Comparison of ENCODE assay signal across 16 cellular contexts in the genomic region with DNA sequence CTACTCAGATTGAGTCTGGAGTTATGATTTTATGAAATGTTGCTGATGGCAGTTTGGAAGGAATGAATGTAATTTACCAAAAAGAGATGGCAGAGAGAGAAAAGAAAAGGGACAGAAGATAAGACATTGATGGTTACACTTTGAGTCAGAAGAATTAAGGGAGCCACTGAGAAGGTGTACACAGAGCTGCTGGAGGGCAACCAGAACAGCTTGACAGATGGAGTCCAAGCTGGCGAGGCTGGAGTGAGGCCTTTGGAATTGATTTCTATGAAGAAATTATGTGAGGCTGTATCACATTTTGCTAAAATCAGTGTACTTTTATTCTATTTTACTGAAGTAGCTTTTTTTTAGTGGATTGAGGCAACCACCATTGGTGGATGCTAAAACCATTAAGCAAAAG.
DNase-seq lines count a peak whose midpoint lies in the region; ATAC-seq and TF ChIP-seq lines count a peak whose summit lies in the region.
"Had no signal": no experiment of that assay in that cellular context is flagged by ENCODE, and none has a peak within 500 bp of the region (broad histone marks: within the 10 kb centered on the region; RNA-seq: fewer than 3 reads in every experiment).

No MANE protein-coding gene starts in this region.

- peak overlapping the region; percentile 22; the same call in 1 of the 2 replicates for H3K27ac ChIP-seq in MM.1S (ENCODE audit: low read length)
- H3K27ac ChIP-seq: A549 had no signal

- H2AFZ ChIP-seq in MM.1S (ENCODE audit: low read length) = peak overlapping the region; percentile 69; the same call in 1 of the 2 replicates

- intact Hi-C loops in posterior cingulate gyrus (cut with DNase I) = no loop called here

- H3K9ac ChIP-seq in MM.1S (ENCODE audit: low read length) = no peak overlapping the region

- H3K9me3 ChIP-seq in MM.1S (replicated peaks; ENCODE audit: insufficient read depth, low read length) = no peaks in the 10 kb centered on the region
- H3K9me3 ChIP-seq: A549, Caco-2 had no signal

- H3F3A ChIP-seq in MM.1S (ENCODE audit: insufficient read depth, low read length) = no peaks in the 10 kb centered on the region; the same call in 1 of the 2 replicates

- no peak for DNase-seq in MM.1S
- DNase-seq in pons (ENCODE audit: low spot score) = peak; percentile 15
- no peak for DNase-seq in NCI-H2029 treated with DMSO at 0.1 percent for 48 hours (lab: John Stamatoyannopoulos, UW)
- DNase-seq in posterior cingulate gyrus = no peak
- DNase-seq: Caco-2; CD8-positive, alpha-beta T cell; DND-41; GF-D8; HCEC 1CT; HFFc6; Karpas-422 had no signal

- TF ChIP-seq CTCF in MM.1S (IDR thresholded peaks at IDR 0.05; ENCODE audit: low read length) = no peak

- H3K27me3 ChIP-seq in MM.1S (replicated peaks; ENCODE audit: insufficient read depth, low read length) = no peaks in the 10 kb centered on the region

- no peak overlapping the region for H3K4me2 ChIP-seq in MM.1S (ENCODE audit: low read depth, low read length)
- H3K4me2 ChIP-seq: A549 had no signal

- H3K4me3 ChIP-seq in MM.1S (ENCODE audit: low read length) = no peak overlapping the region
- H3K4me3 ChIP-seq: A549, K562 had no signal

- H3K79me2 ChIP-seq in MM.1S (ENCODE audit: low read length) = no peaks in the 10 kb centered on the region

- H4K20me1 ChIP-seq in MM.1S (ENCODE audit: insufficient read depth, low read length) = no peaks in the 10 kb centered on the region

- H3K36me3 ChIP-seq in MM.1S (replicated peaks; ENCODE audit: insufficient read depth, low read length) = no peaks in the 10 kb centered on the region

- peak; percentile 21 for ATAC-seq in GM18868 (IDR thresholded peaks at IDR 0.05; ENCODE audit: unreplicated experiment)
- ATAC-seq in HG02588 (IDR thresholded peaks at IDR 0.05; ENCODE audit: unreplicated experiment) = peak; percentile 11
- ATAC-seq in GM19395 (IDR thresholded peaks at IDR 0.05; ENCODE audit: unreplicated experiment) = no peak
- ATAC-seq: A549; CD8-positive, alpha-beta T cell; K562 had no signal

- peaks cover 10% of the 10 kb centered on the region for H3K4me1 ChIP-seq in MM.1S (ENCODE audit: low read length)
- H3K4me1 ChIP-seq: A549, Caco-2 had no signal

- H3K9me2 ChIP-seq in MM.1S (replicated peaks; ENCODE audit: insufficient read depth, low read length) = no peaks in the 10 kb centered on the region
